Comparison of ENCODE assay signal across 15 cellular contexts in genomic region chr5:86756839-86757238, GRCh38.
DNase-seq lines count a peak whose midpoint lies in the region; ATAC-seq and TF ChIP-seq lines count a peak whose summit lies in the region.
"Had no signal": no experiment of that assay in that cellular context is flagged by ENCODE, and none has a peak within 500 bp of the region (broad histone marks: within the 10 kb centered on the region; RNA-seq: fewer than 3 reads in every experiment).

No MANE protein-coding gene starts in this region.

- H3K4me1 ChIP-seq in lower lobe of right lung: no peaks in the 10 kb centered on the region

- intact Hi-C loops in lower lobe of right lung (cut with DNase I): no loop called here

- DNase-seq in GM06990 (ENCODE audit: extremely low read depth, insufficient read length) (no peak), NCI-H69 (lab: John Stamatoyannopoulos, UW) (peak; percentile 17), erythroblast (lab: John Stamatoyannopoulos, UW) (peak; percentile 1 to 4), lower lobe of right lung (no peak), NCI-H2081 (lab: John Stamatoyannopoulos, UW) (no peak)
- DNase-seq: CD4-positive, alpha-beta memory T cell; NCI-H1105 treated with DMSO at 0.1 percent for 48 hours; NCI-H187; NCI-H2171; RPMI8226; SJCRH30; T-cell had no signal

- no peak overlapping the region for H3K4me3 ChIP-seq in GM06990 (replicated peaks; ENCODE audit: low read depth, low read length)
- no peak overlapping the region for H3K4me3 ChIP-seq in lower lobe of right lung
- H3K4me3 ChIP-seq: GM12878, SJCRH30 had no signal

- H3K27me3 ChIP-seq in GM06990 (replicated peaks; ENCODE audit: control insufficient read depth, insufficient read depth, low read length): no peaks in the 10 kb centered on the region
- H3K27me3 ChIP-seq in lower lobe of right lung (ENCODE audit: low read depth): no peaks in the 10 kb centered on the region
- H3K27me3 ChIP-seq: SJCRH30 had no signal

- no peak overlapping the region for H3K27ac ChIP-seq in 22Rv1
- H3K27ac ChIP-seq in lower lobe of right lung: no peak overlapping the region
- H3K27ac ChIP-seq: SJCRH30 had no signal

- ATAC-seq in lower lobe of right lung (no peak), HG03432 (IDR thresholded peaks at IDR 0.05; ENCODE audit: unreplicated experiment) (no peak)
- ATAC-seq: T-cell had no signal

- TF ChIP-seq CTCF in 22Rv1 (IDR thresholded peaks at IDR 0.05) (peak; percentile 44), GM06990 (IDR thresholded peaks at IDR 0.05; ENCODE audit: insufficient read depth, low read length, poor library complexity, severe bottlenecking) (peak; percentile 20), lower lobe of right lung (IDR thresholded peaks at IDR 0.05) (no peak)

- no peak for TF ChIP-seq POLR2A in erythroblast (IDR thresholded peaks at IDR 0.05; ENCODE audit: low read length)

- H3K36me3 ChIP-seq in GM06990 (ENCODE audit: control insufficient read depth, insufficient read depth, low read length) (no peaks in the 10 kb centered on the region), lower lobe of right lung (no peaks in the 10 kb centered on the region)
- H3K36me3 ChIP-seq: SJCRH30 had no signal

- H3K9me3 ChIP-seq in lower lobe of right lung: no peaks in the 10 kb centered on the region
- H3K9me3 ChIP-seq: SJCRH30 had no signal

Comparison
In these comparisons a context has a peak if more than half of its experiments do, and no peak if none do; other contexts are left out.
1. DNase-seq: peak in NCI-H69 (single experiment) and erythroblast (2 of 2); none in GM06990 (single experiment), lower lobe of right lung (single experiment) and NCI-H2081 (0 of 2).